Comparison of ENCODE assay signal across 33 cellular contexts in the genomic region with DNA sequence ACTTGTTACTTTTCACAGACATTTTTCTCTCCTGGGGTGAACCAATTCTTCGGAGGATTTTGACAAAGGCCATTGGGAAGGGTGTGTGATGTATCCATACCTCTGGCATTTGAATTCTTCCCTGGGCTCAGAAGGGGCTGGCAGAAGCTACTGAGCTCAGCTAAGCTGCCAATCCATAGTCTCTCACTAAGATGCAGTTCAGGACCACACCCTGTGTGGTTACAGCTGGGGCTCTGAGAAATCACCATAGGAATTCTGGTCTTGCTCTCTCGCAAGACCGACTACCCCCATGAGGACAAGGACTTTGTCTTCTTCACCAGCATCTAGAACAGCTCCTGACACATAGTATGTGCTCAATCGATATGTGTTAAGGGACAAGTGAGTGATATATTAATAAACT. TPM values are rescaled to one million over a fixed set of nuclear protein-coding genes. Genes with fewer than 3 reads are reported as not detected.
"Had no signal": no experiment of that assay in that cellular context is flagged by ENCODE, and none has a peak within 500 bp of the region (broad histone marks: within the 10 kb centered on the region; RNA-seq: fewer than 3 reads in every experiment).

No MANE protein-coding gene starts in this region.

- H3K4me1 Mint-ChIP-seq: activated T-helper 17 cell treated with anti-CD3 and anti-CD28 coated beads, Interleukin-2, amount 50 U/mL, for 72 hours; T-helper 17 cell had no signal

- H3K9me3 ChIP-seq: body of pancreas, colonic mucosa, gastrocnemius medialis, heart left ventricle had no signal

- DNase-seq: activated CD4-positive, alpha-beta T cell treated with anti-CD3 and anti-CD28 coated beads for 4 hours; activated CD4-positive, alpha-beta T cell treated with anti-CD3 and anti-CD28 coated beads, Interleukin-2, amount 50 U/mL, for 1 hour; activated CD4-positive, alpha-beta T cell treated with anti-CD3 and anti-CD28 coated beads, Interleukin-2, amount 50 U/mL, for 48 hours; activated CD4-positive, CD25-positive, alpha-beta regulatory T cell; activated CD4-positive, CD25-positive, alpha-beta regulatory T cell treated with anti-CD3 and anti-CD28 coated beads, Interleukin-2, amount 50 U/mL, for 72 hours; activated CD8-positive, alpha-beta memory T cell treated with anti-CD3 and anti-CD28 coated beads for 24 hours; activated CD8-positive, alpha-beta T cell treated with anti-CD3 and anti-CD28 coated beads for 36 hours; activated effector memory CD4-positive, alpha-beta T cell treated with Interleukin-2 at 50 U/mL for 16 hours; activated gamma-delta T cell treated with Interleukin-2 at 50 U/mL for 16 hours; activated naive CD4-positive, alpha-beta T cell treated with anti-CD3 and anti-CD28 coated beads, Interleukin-2, amount 50 U/mL, for 16 hours; activated naive CD4-positive, alpha-beta T cell treated with Interleukin-2 at 50 U/mL for 16 hours; activated T-cell treated with anti-CD3 and anti-CD28 coated beads, Interleukin-2, amount 50 U/mL, for 4 hours; amniotic stem cell; anterior cingulate cortex; body of pancreas; caudate nucleus; cerebellar nuclear complex; colonic mucosa; effector CD8-positive, alpha-beta T cell; foreskin keratinocyte; gastrocnemius medialis; glutamatergic neuron; heart left ventricle; T-helper 1 cell; T-helper 17 cell; T1000; WERI-Rb-1 had no signal

- H3K4me3 ChIP-seq: body of pancreas, colonic mucosa, gastrocnemius medialis, heart left ventricle had no signal

- H3K27ac Mint-ChIP-seq: activated CD8-positive, alpha-beta T cell treated with anti-CD3 and anti-CD28 coated beads for 36 hours; activated naive CD8-positive, alpha-beta T cell; activated T-helper 17 cell treated with anti-CD3 and anti-CD28 coated beads, Interleukin-2, amount 50 U/mL, for 72 hours; T-helper 17 cell; T-helper 2 cell treated with Interferon-gamma antibody and Interleukin-4, amounts not matched to agents 5 μg/mL and 100 μg/mL, for 36 hours had no signal

- H3K9me3 Mint-ChIP-seq: activated CD8-positive, alpha-beta T cell treated with anti-CD3 and anti-CD28 coated beads for 36 hours; activated T-cell treated with anti-CD3 and anti-CD28 coated beads, Interleukin-2, amount 50 U/mL, for 4 hours; activated T-helper 17 cell treated with anti-CD3 and anti-CD28 coated beads, Interleukin-2, amount 50 U/mL, for 72 hours; T-helper 2 cell treated with Interferon-gamma antibody and Interleukin-4, amounts not matched to agents 5 μg/mL and 100 μg/mL, for 36 hours had no signal

- H3K4me1 ChIP-seq: colonic mucosa, foreskin keratinocyte, gastrocnemius medialis, heart left ventricle had no signal

- H3K36me3 ChIP-seq: colonic mucosa, gastrocnemius medialis, heart left ventricle, WERI-Rb-1 had no signal

- ATAC-seq: activated CD8-positive, alpha-beta T cell treated with anti-CD3 and anti-CD28 coated beads for 36 hours; activated T-cell treated with anti-CD3 and anti-CD28 coated beads, Interleukin-2, amount 50 U/mL, for 4 hours; activated T-helper 17 cell treated with anti-CD3 and anti-CD28 coated beads, Interleukin-2, amount 50 U/mL, for 72 hours; body of pancreas; esophagus mucosa; foreskin keratinocyte; gastrocnemius medialis; heart left ventricle; T-helper 17 cell had no signal

- H3K4me3 Mint-ChIP-seq: activated CD8-positive, alpha-beta T cell treated with anti-CD3 and anti-CD28 coated beads for 36 hours; activated naive CD8-positive, alpha-beta T cell; activated T-cell treated with anti-CD3 and anti-CD28 coated beads, Interleukin-2, amount 50 U/mL, for 4 hours; activated T-helper 17 cell treated with anti-CD3 and anti-CD28 coated beads, Interleukin-2, amount 50 U/mL, for 72 hours; T-helper 17 cell; T-helper 2 cell treated with Interferon-gamma antibody and Interleukin-4, amounts not matched to agents 5 μg/mL and 100 μg/mL, for 36 hours had no signal

- H3K36me3 Mint-ChIP-seq: activated naive CD8-positive, alpha-beta T cell had no signal

- H3K27ac ChIP-seq: body of pancreas, colonic mucosa, foreskin keratinocyte, gastrocnemius medialis, heart left ventricle, WERI-Rb-1 had no signal

- H3K27me3 ChIP-seq: body of pancreas, colonic mucosa, gastrocnemius medialis had no signal

RNA-seq across cellular contexts. Expression of a gene that starts 6.0 kb away (rescaled TPM):
- total RNA-seq: activated CD8-positive, alpha-beta T cell treated with anti-CD3 and anti-CD28 coated beads for 36 hours; activated T-cell treated with anti-CD3 and anti-CD28 coated beads, Interleukin-2, amount 50 U/mL, for 4 hours; activated T-helper 17 cell treated with anti-CD3 and anti-CD28 coated beads, Interleukin-2, amount 50 U/mL, for 72 hours; body of pancreas; colonic mucosa; dermis microvascular lymphatic vessel endothelial cell; epithelial cell of proximal tubule; esophagus mucosa; foreskin keratinocyte; gastrocnemius medialis; heart left ventricle; T-helper 17 cell had no signal
